ENCODE assay signal across 24 cellular contexts in genomic region chr3:12877040-12877439, GRCh38.
"Had no signal": no experiment of that assay in that cellular context is flagged by ENCODE, and none has a peak within 500 bp of the region (broad histone marks: within the 10 kb centered on the region; RNA-seq: fewer than 3 reads in every experiment).

No MANE protein-coding gene starts in this region.

- H3K4me1 Mint-ChIP-seq: activated CD4-positive, alpha-beta T cell treated with anti-CD3 and anti-CD28 coated beads, Interleukin-2, amount 10 ng/mL, durations not matched to agents 24 days and 14 days had no signal

- H3K9me3 ChIP-seq: ascending aorta, MG63, SJCRH30 had no signal

- ATAC-seq: activated CD8-positive, alpha-beta T cell treated with anti-CD3 and anti-CD28 coated beads, Interleukin-2, amount 10 ng/mL, durations not matched to agents 7 days and 5 days had no signal

- H3K4me3 ChIP-seq: MG63, SJCRH30, SK-N-MC had no signal

- H3K27ac ChIP-seq: ascending aorta, SJCRH30, SK-N-MC had no signal

- H3K36me3 ChIP-seq: ascending aorta, MG63, SJCRH30 had no signal

- H3K27me3 ChIP-seq: ascending aorta, MG63 had no signal

- H3K9me3 Mint-ChIP-seq: activated CD4-positive, alpha-beta T cell treated with anti-CD3 and anti-CD28 coated beads, Interleukin-2, amount 10 ng/mL, durations not matched to agents 24 days and 14 days; activated naive CD8-positive, alpha-beta T cell treated with anti-CD3 and anti-CD28 coated beads, Interleukin-2, amount 10 ng/mL, durations not matched to agents 7 days and 5 days; activated T-cell treated with anti-CD3 and anti-CD28 coated beads, Interleukin-2, amount 50 U/mL, for 24 hours; activated T-helper 2 cell treated with anti-CD3 and anti-CD28 coated beads, Interferon-gamma antibody, Interleukin-2, Interleukin-4, amounts not matched to agents 10 μg/mL and 5 μg/mL and 100 μg/mL, durations not matched to agents 14 hours and 24 hours and 36 hours had no signal

- H3K27ac Mint-ChIP-seq: activated CD4-positive, alpha-beta T cell treated with anti-CD3 and anti-CD28 coated beads, Interleukin-2, amount 10 ng/mL, durations not matched to agents 24 days and 14 days; activated CD8-positive, alpha-beta T cell treated with anti-CD3 and anti-CD28 coated beads, Interleukin-2, amount 10 ng/mL, durations not matched to agents 7 days and 5 days; activated naive CD8-positive, alpha-beta T cell treated with anti-CD3 and anti-CD28 coated beads, Interleukin-2, amount 10 ng/mL, durations not matched to agents 7 days and 5 days; activated T-cell treated with anti-CD3 and anti-CD28 coated beads, Interleukin-2, amount 50 U/mL, for 24 hours; activated T-helper 2 cell treated with anti-CD3 and anti-CD28 coated beads, Interferon-gamma antibody, Interleukin-2, Interleukin-4, amounts not matched to agents 10 μg/mL and 5 μg/mL and 100 μg/mL, durations not matched to agents 14 hours and 24 hours and 36 hours had no signal

- H3K4me1 ChIP-seq: SJCRH30 had no signal

- H3K36me3 Mint-ChIP-seq: activated naive CD8-positive, alpha-beta T cell treated with anti-CD3 and anti-CD28 coated beads, Interleukin-2, amount 10 ng/mL, durations not matched to agents 7 days and 5 days had no signal

- H3K4me3 Mint-ChIP-seq: activated CD4-positive, alpha-beta T cell treated with anti-CD3 and anti-CD28 coated beads, Interleukin-2, amount 10 ng/mL, durations not matched to agents 24 days and 14 days; activated CD8-positive, alpha-beta T cell treated with anti-CD3 and anti-CD28 coated beads, Interleukin-2, amount 10 ng/mL, durations not matched to agents 7 days and 5 days; activated naive CD8-positive, alpha-beta T cell treated with anti-CD3 and anti-CD28 coated beads, Interleukin-2, amount 10 ng/mL, durations not matched to agents 7 days and 5 days; activated T-cell treated with anti-CD3 and anti-CD28 coated beads, Interleukin-2, amount 50 U/mL, for 24 hours had no signal

- DNase-seq: activated CD4-positive, alpha-beta T cell treated with anti-CD3 and anti-CD28 coated beads, Interleukin-2, amount 10 ng/mL, durations not matched to agents 24 days and 14 days; activated CD4-positive, alpha-beta T cell treated with anti-CD3 and anti-CD28 coated beads, Interleukin-2, amount 50 U/mL, for 48 hours; activated CD8-positive, alpha-beta T cell treated with anti-CD3 and anti-CD28 coated beads, Interleukin-2, amount 10 ng/mL, durations not matched to agents 7 days and 5 days; activated gamma-delta T cell; activated naive CD4-positive, alpha-beta T cell treated with Interleukin-2 at 50 U/mL for 16 hours; activated naive CD8-positive, alpha-beta T cell treated with anti-CD3 and anti-CD28 coated beads, Interleukin-2, amount 10 ng/mL, durations not matched to agents 7 days and 5 days; activated T-cell treated with anti-CD3 and anti-CD28 coated beads, Interleukin-2, amount 50 U/mL, for 24 hours; Kasumi-1; MG63; NCI-H1048; NCI-H1105 treated with DMSO at 0.1 percent for 48 hours; NCI-H1436; NCI-H1694; NCI-H1930; NCI-H2081 treated with DMSO at 0.1 percent for 48 hours; NCI-H226; NCI-H446 treated with DMSO at 0.1 percent for 48 hours; NCI-H524; SHP77; SJCRH30; T1000 had no signal
